Comparison of ENCODE assay signal across 8 cellular contexts in genomic region chr1:15076807-15077206, GRCh38.
"Had no signal": no experiment of that assay in that cellular context is flagged by ENCODE, and none has a peak within 500 bp of the region (broad histone marks: within the 10 kb centered on the region; RNA-seq: fewer than 3 reads in every experiment).

No MANE protein-coding gene starts in this region.

- H3K27ac ChIP-seq: GM23248, HL-60 had no signal

- H3K9ac ChIP-seq: GM23248 had no signal

- H3K27ac Mint-ChIP-seq: IgD-negative memory B cell had no signal

- DNase-seq: GM23248, GOT3, H9, HCEC 1CT, KG1 had no signal

- ATAC-seq: HepG2 had no signal

- H3K4me3 Mint-ChIP-seq: H9, IgD-negative memory B cell had no signal

- H3K36me3 Mint-ChIP-seq: IgD-negative memory B cell had no signal

- H2AFZ ChIP-seq: GM23248 had no signal

- H3K4me3 ChIP-seq: GM23248 had no signal

- H3K9me3 Mint-ChIP-seq: H9 had no signal
